15 cellular contexts compared by ENCODE assay signal in the genomic region with DNA sequence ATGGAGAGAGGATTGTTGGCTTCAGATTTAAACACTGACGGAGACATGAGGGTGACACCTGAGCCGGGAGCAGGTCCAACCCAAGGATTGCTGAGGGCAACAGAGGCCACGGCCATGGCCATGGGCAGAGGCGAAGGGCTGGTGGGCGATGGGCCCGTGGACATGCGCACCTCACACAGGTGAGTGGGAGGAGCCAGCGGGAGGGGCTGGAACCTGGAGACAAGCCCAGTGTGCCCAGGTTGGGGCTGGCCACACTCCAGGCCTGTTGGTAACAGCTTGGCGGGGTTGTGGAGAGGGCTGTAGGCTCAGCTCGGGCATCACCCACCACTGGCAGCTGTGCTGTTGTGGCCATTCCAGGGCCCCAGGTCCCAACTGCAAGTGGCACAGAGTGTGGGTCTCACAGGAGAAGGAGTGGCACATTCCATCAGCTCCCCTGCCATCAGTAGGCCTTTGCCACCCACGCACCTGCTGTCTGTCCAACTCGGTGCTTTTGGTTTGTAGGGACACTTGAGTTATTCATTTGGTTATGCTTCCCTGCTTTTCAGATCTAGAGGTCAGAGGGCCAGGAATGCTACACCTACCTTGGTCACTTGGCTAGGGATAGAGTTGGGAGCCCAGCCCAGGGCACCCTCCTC. TPM values are rescaled to one million over a fixed set of nuclear protein-coding genes. Genes with fewer than 3 reads are reported as not detected.
DNase-seq lines count a peak whose midpoint lies in the region; ATAC-seq and TF ChIP-seq lines count a peak whose summit lies in the region.
"Had no signal": no experiment of that assay in that cellular context is flagged by ENCODE, and none has a peak within 500 bp of the region (broad histone marks: within the 10 kb centered on the region; RNA-seq: fewer than 3 reads in every experiment).

No MANE protein-coding gene starts in this region.

- ATAC-seq in effector memory CD8-positive, alpha-beta T cell (replicated peaks) = no peak
- ATAC-seq in GM21717 (IDR thresholded peaks at IDR 0.05; ENCODE audit: unreplicated experiment) = no peak
- ATAC-seq: heart right ventricle had no signal

- peaks cover 1 to 10% (median 8%) of the 10 kb centered on the region in 3 donors for H3K9me3 Mint-ChIP-seq in IgD-negative memory B cell
- H3K9me3 Mint-ChIP-seq in effector memory CD8-positive, alpha-beta T cell = peaks cover 0 to 6% of the 10 kb centered on the region in 2 donors
- H3K9me3 Mint-ChIP-seq in nephron = peaks cover 35% of the 10 kb centered on the region

- no peak overlapping the region for H3K9ac ChIP-seq in MM.1S (ENCODE audit: low read length)

- H2AFZ ChIP-seq in MM.1S (ENCODE audit: low read length) = no peak overlapping the region

- H3K9me3 ChIP-seq in MM.1S (replicated peaks; ENCODE audit: insufficient read depth, low read length) (no peaks in the 10 kb centered on the region), MG63 (peaks cover 47% of the 10 kb centered on the region)

- H4K20me1 ChIP-seq in MM.1S (ENCODE audit: insufficient read depth, low read length) = peaks cover 10% of the 10 kb centered on the region

- no peak overlapping the region for H3K4me2 ChIP-seq in MM.1S (ENCODE audit: low read depth, low read length)

- H3K36me3 Mint-ChIP-seq in IgD-negative memory B cell (peaks cover 23% of the 10 kb centered on the region), nephron (ENCODE audit: low read depth) (peaks cover 60% of the 10 kb centered on the region)
- peaks cover 59% of the 10 kb centered on the region for H3K36me3 Mint-ChIP-seq in effector memory CD8-positive, alpha-beta T cell (ENCODE audit: insufficient read depth)

- H3F3A ChIP-seq in MM.1S (ENCODE audit: insufficient read depth, low read length) = no peaks in the 10 kb centered on the region

- DNase-seq in effector memory CD8-positive, alpha-beta T cell = no peak
- DNase-seq in MM.1S (no peak), NCI-H2029 treated with DMSO at 0.1 percent for 48 hours (lab: John Stamatoyannopoulos, UW) (no peak), MG63 (no peak)
- DNase-seq: activated CD8-positive, alpha-beta memory T cell treated with anti-CD3 and anti-CD28 coated beads for 24 hours; activated effector memory CD4-positive, alpha-beta T cell treated with Interleukin-2 at 50 U/mL for 16 hours; heart right ventricle; NCI-H1436; NCI-H226; T-helper 1 cell had no signal

- no peaks in the 10 kb centered on the region for H3K4me1 ChIP-seq in MM.1S (ENCODE audit: low read length)

- H3K9me2 ChIP-seq in MM.1S (replicated peaks; ENCODE audit: insufficient read depth, low read length) = no peaks in the 10 kb centered on the region

- peak overlapping the region in 1 of 4 donors; percentile 73 for H3K4me3 Mint-ChIP-seq in IgD-negative memory B cell
- peak overlapping the region in 1 of 2 donors; percentile 52 for H3K4me3 Mint-ChIP-seq in effector memory CD8-positive, alpha-beta T cell
- peak overlapping the region in 1 of 3 experiments; percentile 20 for H3K4me3 Mint-ChIP-seq in nephron

- H3K27ac ChIP-seq in 22Rv1 (peak overlapping the region; percentile 80; the same call in 1 of the 2 replicates), MM.1S (ENCODE audit: low read length) (no peak overlapping the region)
- H3K27ac ChIP-seq: HL-60 had no signal

- H3K79me2 ChIP-seq in MM.1S (ENCODE audit: low read length) = peaks cover 68% of the 10 kb centered on the region

- H3K27me3 Mint-ChIP-seq in IgD-negative memory B cell (no peaks in the 10 kb centered on the region), nephron (ENCODE audit: low read depth) (no peaks in the 10 kb centered on the region)
- no peaks in the 10 kb centered on the region for H3K27me3 Mint-ChIP-seq in effector memory CD8-positive, alpha-beta T cell

- H3K36me3 ChIP-seq in MM.1S (replicated peaks; ENCODE audit: insufficient read depth, low read length) (peaks cover 13% of the 10 kb centered on the region), MG63 (peaks cover 87% of the 10 kb centered on the region)

- H3K4me1 Mint-ChIP-seq in IgD-negative memory B cell (peaks cover 19 to 34% (median 29%) of the 10 kb centered on the region in 3 donors), nephron (peaks cover 64% of the 10 kb centered on the region)
- peaks cover 54 to 60% of the 10 kb centered on the region in 2 donors for H3K4me1 Mint-ChIP-seq in effector memory CD8-positive, alpha-beta T cell (ENCODE audit: low read depth in 2 of 2)

- TF ChIP-seq CTCF in 22Rv1 (IDR thresholded peaks at IDR 0.05) (no peak), nephron (IDR thresholded peaks at IDR 0.05; ENCODE audit: unreplicated experiment in 3 of 3) (no peak), MM.1S (IDR thresholded peaks at IDR 0.05; ENCODE audit: low read length) (no peak)

- peak overlapping the region in 2 of 3 donors; percentile 18 to 84 for H3K27ac Mint-ChIP-seq in IgD-negative memory B cell
- H3K27ac Mint-ChIP-seq in effector memory CD8-positive, alpha-beta T cell = peak overlapping the region; percentile 97 to 99
- H3K27ac Mint-ChIP-seq in nephron = peak overlapping the region; percentile 72 to 99 (median 99)

- H3K27me3 ChIP-seq in MM.1S (replicated peaks; ENCODE audit: insufficient read depth, low read length) = no peaks in the 10 kb centered on the region
- H3K27me3 ChIP-seq in MG63 = no peaks in the 10 kb centered on the region
- H3K27me3 ChIP-seq: heart right ventricle had no signal

- no peak overlapping the region for H3K4me3 ChIP-seq in MM.1S (ENCODE audit: low read length)
- H3K4me3 ChIP-seq in MG63 = no peak overlapping the region
- H3K4me3 ChIP-seq: heart right ventricle had no signal

RNA-seq across cellular contexts. Expression of a gene that starts 49.8 kb away (rescaled TPM):
- 4.6 TPM for polyA plus RNA-seq in IgD-negative memory B cell
- total RNA-seq in MG63 (2014; rRNA removed; shearing (Covaris generic); ENCODE audit: low replicate concordance) = 9.0 TPM in 1 of 2 replicates, not detected in the other

RNA-seq across cellular contexts. Expression of a gene that starts 50.5 kb away (rescaled TPM):
- 324 TPM for polyA plus RNA-seq in IgD-negative memory B cell
- 152 and 344 TPM in 2 replicates for total RNA-seq in MG63 (2014; rRNA removed; shearing (Covaris generic); ENCODE audit: low replicate concordance)
